8 cellular contexts compared by ENCODE assay signal in genomic region chr2:129812071-129812470, GRCh38.
DNase-seq lines count a peak whose midpoint lies in the region; ATAC-seq and TF ChIP-seq lines count a peak whose summit lies in the region.

No MANE protein-coding gene starts in this region.

- intact Hi-C loops in upper lobe of right lung (cut with DNase I): no loop called here

- peaks cover 7 to 8% of the 10 kb centered on the region in 2 donors for H3K9me3 Mint-ChIP-seq in activated T-cell treated with anti-CD3 and anti-CD28 coated beads, Interleukin-2, amount 50 U/mL, for 72 hours
- peaks cover 21% of the 10 kb centered on the region for H3K9me3 Mint-ChIP-seq in activated T-cell treated with anti-CD3 and anti-CD28 coated beads, Interleukin-2, amount 50 U/mL, for 24 hours
- H3K9me3 Mint-ChIP-seq in effector memory CD8-positive, alpha-beta T cell: peaks cover 8 to 24% of the 10 kb centered on the region in 2 donors

- H3K4me1 Mint-ChIP-seq in activated T-cell treated with anti-CD3 and anti-CD28 coated beads, Interleukin-2, amount 50 U/mL, for 72 hours (ENCODE audit: low read depth): peaks cover 9% of the 10 kb centered on the region
- H3K4me1 Mint-ChIP-seq in activated T-cell treated with anti-CD3 and anti-CD28 coated beads, Interleukin-2, amount 50 U/mL, for 24 hours (ENCODE audit: low read depth): peaks cover 6% of the 10 kb centered on the region
- no peaks in the 10 kb centered on the region for H3K4me1 Mint-ChIP-seq in effector memory CD8-positive, alpha-beta T cell (ENCODE audit: low read depth in 2 of 2)

- TF ChIP-seq CTCF in upper lobe of right lung (IDR thresholded peaks at IDR 0.05) (no peak), coronary artery (IDR thresholded peaks at IDR 0.05) (no peak)

- ATAC-seq in activated T-cell treated with anti-CD3 and anti-CD28 coated beads, Interleukin-2, amount 50 U/mL, for 72 hours (replicated peaks in 1 of 2): peak; percentile 72 to 85
- peak; percentile 33 for ATAC-seq in effector memory CD8-positive, alpha-beta T cell (replicated peaks)
- ATAC-seq in upper lobe of right lung (peak; percentile 91), GM19035 (IDR thresholded peaks at IDR 0.05; ENCODE audit: unreplicated experiment) (no peak)

- H3K36me3 Mint-ChIP-seq in activated T-cell treated with anti-CD3 and anti-CD28 coated beads, Interleukin-2, amount 50 U/mL, for 72 hours (ENCODE audit: insufficient read depth in 2 of 2): peaks cover 3 to 4% of the 10 kb centered on the region in 2 donors
- H3K36me3 Mint-ChIP-seq in activated T-cell treated with anti-CD3 and anti-CD28 coated beads, Interleukin-2, amount 50 U/mL, for 24 hours (ENCODE audit: low read depth): no peaks in the 10 kb centered on the region
- no peaks in the 10 kb centered on the region for H3K36me3 Mint-ChIP-seq in effector memory CD8-positive, alpha-beta T cell (ENCODE audit: insufficient read depth)

- H3K27me3 Mint-ChIP-seq in activated T-cell treated with anti-CD3 and anti-CD28 coated beads, Interleukin-2, amount 50 U/mL, for 72 hours (ENCODE audit: low read depth): peaks cover 9% of the 10 kb centered on the region
- peaks cover 21% of the 10 kb centered on the region for H3K27me3 Mint-ChIP-seq in activated T-cell treated with anti-CD3 and anti-CD28 coated beads, Interleukin-2, amount 50 U/mL, for 24 hours
- H3K27me3 Mint-ChIP-seq in effector memory CD8-positive, alpha-beta T cell: peaks cover 48 to 51% of the 10 kb centered on the region in 2 donors

- H3K27ac ChIP-seq in upper lobe of right lung (no peak overlapping the region), coronary artery (no peak overlapping the region)

- no peak for DNase-seq in activated T-cell treated with anti-CD3 and anti-CD28 coated beads, Interleukin-2, amount 50 U/mL, for 72 hours
- no peak for DNase-seq in activated T-cell treated with anti-CD3 and anti-CD28 coated beads, Interleukin-2, amount 50 U/mL, for 24 hours
- DNase-seq in Jurkat, Clone E6-1 (ENCODE audit: low read depth, low spot score): peak; percentile 74
- DNase-seq in effector memory CD8-positive, alpha-beta T cell: no peak
- DNase-seq in upper lobe of right lung (no peak), NCI-H146 (lab: John Stamatoyannopoulos, UW) (no peak), coronary artery (ENCODE audit: low spot score) (no peak)

- peaks cover 9% of the 10 kb centered on the region for H3K9me3 ChIP-seq in upper lobe of right lung

- no peak overlapping the region for H3K4me3 Mint-ChIP-seq in activated T-cell treated with anti-CD3 and anti-CD28 coated beads, Interleukin-2, amount 50 U/mL, for 72 hours
- H3K4me3 Mint-ChIP-seq in activated T-cell treated with anti-CD3 and anti-CD28 coated beads, Interleukin-2, amount 50 U/mL, for 24 hours: no peak overlapping the region
- no peak overlapping the region for H3K4me3 Mint-ChIP-seq in effector memory CD8-positive, alpha-beta T cell

- no peaks in the 10 kb centered on the region for H3K36me3 ChIP-seq in upper lobe of right lung

- no peak overlapping the region for H3K4me3 ChIP-seq in Jurkat, Clone E6-1 (ENCODE audit: low read length)
- H3K4me3 ChIP-seq in upper lobe of right lung (no peak overlapping the region), coronary artery (no peak overlapping the region)

- H3K27ac Mint-ChIP-seq in activated T-cell treated with anti-CD3 and anti-CD28 coated beads, Interleukin-2, amount 50 U/mL, for 72 hours: no peak overlapping the region
- no peak overlapping the region for H3K27ac Mint-ChIP-seq in activated T-cell treated with anti-CD3 and anti-CD28 coated beads, Interleukin-2, amount 50 U/mL, for 24 hours
- no peak overlapping the region for H3K27ac Mint-ChIP-seq in effector memory CD8-positive, alpha-beta T cell

- H3K27me3 ChIP-seq in upper lobe of right lung: no peaks in the 10 kb centered on the region

- H3K4me1 ChIP-seq in upper lobe of right lung: no peaks in the 10 kb centered on the region
